In genomic region chr17:68843522-68843921, GRCh38 we compare ENCODE assay signal across 1 cellular context.
TF ChIP-seq lines count a peak whose summit lies in the region.

No MANE protein-coding gene starts in this region.

TF ChIP-seq in HepG2, 621 proteins besides CTCF, POLR2A, EP300 and RAD21 (continued from another document):
- TF ChIP-seq, protein P1, sequence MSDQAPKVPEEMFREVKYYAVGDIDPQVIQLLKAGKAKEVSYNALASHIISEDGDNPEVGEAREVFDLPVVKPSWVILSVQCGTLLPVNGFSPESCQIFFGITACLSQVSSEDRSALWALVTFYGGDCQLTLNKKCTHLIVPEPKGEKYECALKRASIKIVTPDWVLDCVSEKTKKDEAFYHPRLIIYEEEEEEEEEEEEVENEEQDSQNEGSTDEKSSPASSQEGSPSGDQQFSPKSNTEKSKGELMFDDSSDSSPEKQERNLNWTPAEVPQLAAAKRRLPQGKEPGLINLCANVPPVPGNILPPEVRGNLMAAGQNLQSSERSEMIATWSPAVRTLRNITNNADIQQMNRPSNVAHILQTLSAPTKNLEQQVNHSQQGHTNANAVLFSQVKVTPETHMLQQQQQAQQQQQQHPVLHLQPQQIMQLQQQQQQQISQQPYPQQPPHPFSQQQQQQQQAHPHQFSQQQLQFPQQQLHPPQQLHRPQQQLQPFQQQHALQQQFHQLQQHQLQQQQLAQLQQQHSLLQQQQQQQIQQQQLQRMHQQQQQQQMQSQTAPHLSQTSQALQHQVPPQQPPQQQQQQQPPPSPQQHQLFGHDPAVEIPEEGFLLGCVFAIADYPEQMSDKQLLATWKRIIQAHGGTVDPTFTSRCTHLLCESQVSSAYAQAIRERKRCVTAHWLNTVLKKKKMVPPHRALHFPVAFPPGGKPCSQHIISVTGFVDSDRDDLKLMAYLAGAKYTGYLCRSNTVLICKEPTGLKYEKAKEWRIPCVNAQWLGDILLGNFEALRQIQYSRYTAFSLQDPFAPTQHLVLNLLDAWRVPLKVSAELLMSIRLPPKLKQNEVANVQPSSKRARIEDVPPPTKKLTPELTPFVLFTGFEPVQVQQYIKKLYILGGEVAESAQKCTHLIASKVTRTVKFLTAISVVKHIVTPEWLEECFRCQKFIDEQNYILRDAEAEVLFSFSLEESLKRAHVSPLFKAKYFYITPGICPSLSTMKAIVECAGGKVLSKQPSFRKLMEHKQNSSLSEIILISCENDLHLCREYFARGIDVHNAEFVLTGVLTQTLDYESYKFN (CRISPR knock-in tag; conservative IDR thresholded peaks at IDR 0.05), result 0 out of 2 replicates have a peak, but pooled peaks have one; percentile 28
- TF ChIP-seq ZNF652 (CRISPR knock-in tag; IDR thresholded peaks at IDR 0.05; ENCODE audit: borderline replicate concordance, low read depth) (peak; percentile 9; the same call in 1 of the 2 replicates), RXRB (CRISPR knock-in tag; IDR thresholded peaks at IDR 0.05; ENCODE audit: borderline replicate concordance) (peak; percentile 12; the same call in 1 of the 2 replicates), XBP1 (CRISPR knock-in tag; IDR thresholded peaks at IDR 0.05) (no peak), NFYC (CRISPR knock-in tag; IDR thresholded peaks at IDR 0.05) (no peak), ATF3 (CRISPR knock-in tag; IDR thresholded peaks at IDR 0.05) (no peak), FOXP1 (IDR thresholded peaks at IDR 0.05) (no peak), FOXP1 (CRISPR knock-in tag; IDR thresholded peaks at IDR 0.05) (0 out of 2 replicates have a peak, but pooled peaks have one; percentile 13), SETDB1 (CRISPR knock-in tag; IDR thresholded peaks at IDR 0.05; ENCODE audit: borderline replicate concordance) (no peak), NR1H2 (CRISPR knock-in tag; IDR thresholded peaks at IDR 0.05; ENCODE audit: borderline replicate concordance, low read depth) (no peak), MIXL1 (CRISPR knock-in tag; IDR thresholded peaks at IDR 0.05) (peak; percentile 72; the same call in 1 of the 2 replicates)
- TF ChIP-seq, protein P2, sequence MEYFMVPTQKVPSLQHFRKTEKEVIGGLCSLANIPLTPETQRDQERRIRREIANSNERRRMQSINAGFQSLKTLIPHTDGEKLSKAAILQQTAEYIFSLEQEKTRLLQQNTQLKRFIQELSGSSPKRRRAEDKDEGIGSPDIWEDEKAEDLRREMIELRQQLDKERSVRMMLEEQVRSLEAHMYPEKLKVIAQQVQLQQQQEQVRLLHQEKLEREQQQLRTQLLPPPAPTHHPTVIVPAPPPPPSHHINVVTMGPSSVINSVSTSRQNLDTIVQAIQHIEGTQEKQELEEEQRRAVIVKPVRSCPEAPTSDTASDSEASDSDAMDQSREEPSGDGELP (IDR thresholded peaks at IDR 0.05; ENCODE audit: borderline replicate concordance, low read depth), result peak; percentile 28; the same call in 1 of the 2 replicates
- TF ChIP-seq, protein P3, sequence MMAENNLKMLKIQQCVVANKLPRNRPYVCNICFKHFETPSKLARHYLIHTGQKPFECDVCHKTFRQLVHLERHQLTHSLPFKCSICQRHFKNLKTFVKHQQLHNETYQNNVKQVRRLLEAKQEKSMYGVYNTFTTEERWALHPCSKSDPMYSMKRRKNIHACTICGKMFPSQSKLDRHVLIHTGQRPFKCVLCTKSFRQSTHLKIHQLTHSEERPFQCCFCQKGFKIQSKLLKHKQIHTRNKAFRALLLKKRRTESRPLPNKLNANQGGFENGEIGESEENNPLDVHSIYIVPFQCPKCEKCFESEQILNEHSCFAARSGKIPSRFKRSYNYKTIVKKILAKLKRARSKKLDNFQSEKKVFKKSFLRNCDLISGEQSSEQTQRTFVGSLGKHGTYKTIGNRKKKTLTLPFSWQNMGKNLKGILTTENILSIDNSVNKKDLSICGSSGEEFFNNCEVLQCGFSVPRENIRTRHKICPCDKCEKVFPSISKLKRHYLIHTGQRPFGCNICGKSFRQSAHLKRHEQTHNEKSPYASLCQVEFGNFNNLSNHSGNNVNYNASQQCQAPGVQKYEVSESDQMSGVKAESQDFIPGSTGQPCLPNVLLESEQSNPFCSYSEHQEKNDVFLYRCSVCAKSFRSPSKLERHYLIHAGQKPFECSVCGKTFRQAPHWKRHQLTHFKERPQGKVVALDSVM (CRISPR knock-in tag; IDR thresholded peaks at IDR 0.05), result peak; percentile 56; the same call in 1 of the 2 replicates
